ENCODE assay signal across 13 cellular contexts in genomic region chr14:90556050-90556477, GRCh38.
DNase-seq lines count a peak whose midpoint lies in the region; ATAC-seq and TF ChIP-seq lines count a peak whose summit lies in the region.
"Had no signal": no experiment of that assay in that cellular context is flagged by ENCODE, and none has a peak within 500 bp of the region (broad histone marks: within the 10 kb centered on the region; RNA-seq: fewer than 3 reads in every experiment).

No MANE protein-coding gene starts in this region.

- H3K36me3 ChIP-seq in body of pancreas (replicated peaks in 1 of 2; ENCODE audit: insufficient read depth in 1 of 2, low read depth in 2 of 2): no peaks in the 10 kb centered on the region
- H3K36me3 ChIP-seq: right lobe of liver had no signal

- peak overlapping the region in 2 of 4 donors; percentile 30 to 49 for H3K27ac ChIP-seq in body of pancreas
- H3K27ac ChIP-seq: HL-60, right lobe of liver had no signal

- 56 to 57% methylated on average over 10 to 15 of the region's 15 CpGs for WGBS in body of pancreas, 2 donors

- no peak for TF ChIP-seq CTCF in body of pancreas (IDR thresholded peaks at IDR 0.05)

- no peaks in the 10 kb centered on the region for H3K27me3 Mint-ChIP-seq in activated CD4-positive, alpha-beta T cell treated with anti-CD3 and anti-CD28 coated beads, Interleukin-2, amount 10 ng/mL, durations not matched to agents 7 days and 5 days

- no peak overlapping the region for H3K27ac Mint-ChIP-seq in activated CD4-positive, alpha-beta T cell treated with anti-CD3 and anti-CD28 coated beads, Interleukin-2, amount 10 ng/mL, durations not matched to agents 7 days and 5 days

- no peak for TF ChIP-seq POLR2A in body of pancreas (IDR thresholded peaks at IDR 0.05)

- ATAC-seq in body of pancreas (peak; percentile 68), GM21515 (IDR thresholded peaks at IDR 0.05; ENCODE audit: unreplicated experiment) (no peak), HG03565 (IDR thresholded peaks at IDR 0.05; ENCODE audit: unreplicated experiment) (no peak)

- H3K4me3 Mint-ChIP-seq in activated CD4-positive, alpha-beta T cell treated with anti-CD3 and anti-CD28 coated beads, Interleukin-2, amount 10 ng/mL, durations not matched to agents 7 days and 5 days: no peak overlapping the region

- POLR2A ChIA-PET in activated CD4-positive, alpha-beta T cell treated with anti-CD3 and anti-CD28 coated beads, Interleukin-2, amount 10 ng/mL, durations not matched to agents 7 days and 5 days (lab: Charles Lee): no interaction called here

- CTCF ChIA-PET in activated CD4-positive, alpha-beta T cell treated with anti-CD3 and anti-CD28 coated beads, Interleukin-2, amount 10 ng/mL, durations not matched to agents 7 days and 5 days (lab: Charles Lee): no interaction called here

- no peaks in the 10 kb centered on the region for H3K36me3 Mint-ChIP-seq in activated CD4-positive, alpha-beta T cell treated with anti-CD3 and anti-CD28 coated beads, Interleukin-2, amount 10 ng/mL, durations not matched to agents 7 days and 5 days (ENCODE audit: low read depth)

- no peaks in the 10 kb centered on the region for H3K27me3 ChIP-seq in body of pancreas
- H3K27me3 ChIP-seq: right lobe of liver had no signal

- no peaks in the 10 kb centered on the region for H3K9me3 Mint-ChIP-seq in activated CD4-positive, alpha-beta T cell treated with anti-CD3 and anti-CD28 coated beads, Interleukin-2, amount 10 ng/mL, durations not matched to agents 7 days and 5 days

- DNase-seq in ELF-1 (ENCODE audit: low read depth, low spot score): peak; percentile 87
- peak; percentile 36 to 59 (median 37) for DNase-seq in body of pancreas
- DNase-seq in hypothalamus (lab: John Stamatoyannopoulos, UW): peak in 34 of 51 donors; percentile 24 to 81 (median 58)
- DNase-seq in pons (ENCODE audit: low spot score): peak; percentile 60
- no peak for DNase-seq in activated CD4-positive, alpha-beta T cell treated with anti-CD3 and anti-CD28 coated beads, Interleukin-2, amount 10 ng/mL, durations not matched to agents 7 days and 5 days
- no peak for DNase-seq in SIG-M5 (lab: John Stamatoyannopoulos, UW)
- DNase-seq: amniotic stem cell, NCI-H187, right lobe of liver, RPMI8226 had no signal

- no peaks in the 10 kb centered on the region for H3K4me1 Mint-ChIP-seq in activated CD4-positive, alpha-beta T cell treated with anti-CD3 and anti-CD28 coated beads, Interleukin-2, amount 10 ng/mL, durations not matched to agents 7 days and 5 days

- H3K9me3 ChIP-seq in body of pancreas: no peaks in the 10 kb centered on the region
- H3K9me3 ChIP-seq: right lobe of liver had no signal

- no peaks in the 10 kb centered on the region for H3K4me1 ChIP-seq in body of pancreas
- H3K4me1 ChIP-seq: right lobe of liver had no signal

- no peak overlapping the region for H3K4me3 ChIP-seq in body of pancreas
- H3K4me3 ChIP-seq: right lobe of liver had no signal

- intact Hi-C loops in body of pancreas (cut with DNase I): no loop called here

Comparison
In these comparisons a context has a peak if more than half of its experiments do, and no peak if none do; other contexts are left out.
1. DNase-seq: peak in ELF-1 (single experiment), body of pancreas (4 of 4), hypothalamus (34 of 51) and pons (single experiment); none in activated CD4-positive, alpha-beta T cell treated with anti-CD3 and anti-CD28 coated beads, Interleukin-2, amount 10 ng/mL, durations not matched to agents 7 days and 5 days (single experiment) and SIG-M5 (single experiment).